8 cellular contexts compared by ENCODE assay signal in genomic region chr12:111444706-111445310, GRCh38. TPM values are rescaled to one million over a fixed set of nuclear protein-coding genes. Genes with fewer than 3 reads are reported as not detected.
A peak's percentile ranks its signal among the peaks of the same experiment; 100 is the strongest.
DNase-seq lines count a peak whose midpoint lies in the region; TF ChIP-seq lines count a peak whose summit lies in the region.

No MANE protein-coding gene starts in this region.

- TF ChIP-seq POLR2A in NB4 (IDR thresholded peaks at IDR 0.05; ENCODE audit: extremely low read depth, insufficient read length) = no peak

- TF ChIP-seq CTCF in GM12865 (IDR thresholded peaks at IDR 0.05; ENCODE audit: insufficient read depth, low read depth, low read length, missing control alignments) = no peak
- TF ChIP-seq CTCF in NB4 (IDR thresholded peaks at IDR 0.05; ENCODE audit: low read depth, low read length) = no peak

- H3K27me3 ChIP-seq in MG63 = no peaks in the 10 kb centered on the region

- H3K36me3 ChIP-seq in MG63 = peaks cover 60% of the 10 kb centered on the region

- H3K4me3 ChIP-seq in GM12865 (ENCODE audit: low read depth, low read length) (peak overlapping the region; percentile 43), NB4 (ENCODE audit: low read depth, low read length) (no peak overlapping the region), MG63 (no peak overlapping the region)

- DNase-seq in GM12865 (ENCODE audit: low read depth) (peak; percentile 98), H4 (ENCODE audit: low spot score) (peak; percentile 10), NB4 (ENCODE audit: low read depth) (peak; percentile 83), globus pallidus (ENCODE audit: low spot score) (peak; percentile 71), renal cortical epithelial cell (ENCODE audit: low read depth) (peak; percentile 18), AG20443 (ENCODE audit: low spot score) (no peak), MG63 (no peak)
- peak; percentile 75 for DNase-seq in activated T-cell treated with anti-CD3 and anti-CD28 coated beads, Interleukin-2, amount 50 U/mL, for 1 hour

- no peaks in the 10 kb centered on the region for H3K9me3 ChIP-seq in MG63

RNA-seq across cellular contexts. Expression of gene SH2B3, which starts 39.1 kb away (rescaled TPM):
- total RNA-seq in H4 (2014; rRNA removed; shearing (Covaris generic)) = 11.5 and 12.1 TPM in 2 replicates
- total RNA-seq in renal cortical epithelial cell = 14.5 and 20.8 TPM in 2 replicates
- total RNA-seq in MG63 (2014; rRNA removed; shearing (Covaris generic); ENCODE audit: low replicate concordance) = 12.8 and 15.8 TPM in 2 replicates

Comparison
In these comparisons a context has a peak if more than half of its experiments do, and no peak if none do; other contexts are left out.
1. DNase-seq: peak in GM12865 (single experiment), H4 (single experiment), NB4 (single experiment), activated T-cell treated with anti-CD3 and anti-CD28 coated beads, Interleukin-2, amount 50 U/mL, for 1 hour (single experiment), globus pallidus (single experiment) and renal cortical epithelial cell (single experiment); none in AG20443 (single experiment) and MG63 (single experiment).